8 cellular contexts compared by ENCODE assay signal in genomic region chr9:128818839-128819715, GRCh38. TPM values are rescaled to one million over a fixed set of nuclear protein-coding genes. Genes with fewer than 3 reads are reported as not detected.
DNase-seq lines count a peak whose midpoint lies in the region; ATAC-seq lines count a peak whose summit lies in the region.

No MANE protein-coding gene starts in this region.

- no peaks in the 10 kb centered on the region for H3K27me3 ChIP-seq in HUES64 (ENCODE audit: insufficient read depth, low read length)

- H3K4me1 ChIP-seq in HUES64 (ENCODE audit: insufficient read depth, low read length) = peaks cover 3% of the 10 kb centered on the region; the same call in 1 of the 2 replicates

- H3K27me3 Mint-ChIP-seq in central memory CD8-positive, alpha-beta T cell = no peaks in the 10 kb centered on the region

- WGBS in HUES64 = 8% methylated on average over 88 of the region's 90 CpGs

- H3K36me3 ChIP-seq in HUES64 (ENCODE audit: insufficient read depth, low read length) = peaks cover 33% of the 10 kb centered on the region

- no peaks in the 10 kb centered on the region for H3K9me3 Mint-ChIP-seq in central memory CD8-positive, alpha-beta T cell

- DNase-seq in DMS79 (lab: John Stamatoyannopoulos, UW) = peak; percentile 21
- DNase-seq in T-helper 9 cell = peak; percentile 27
- peak in 1 of 2 donors; percentile 27 for DNase-seq in central memory CD8-positive, alpha-beta T cell (ENCODE audit: low spot score in 2 of 2)
- peak; percentile 71 for DNase-seq in left kidney (ENCODE audit: low read depth, low spot score)
- peak; percentile 21 to 41 for DNase-seq in stimulated activated CD4-positive, alpha-beta T cell treated with anti-CD3 and anti-CD28 coated beads, Interleukin-1b, Interleukin-23, amount 100 ng/mL, for 4 hours (ENCODE audit: low read depth in 2 of 2)
- no peak for DNase-seq in foreskin melanocyte

- H3K4me3 Mint-ChIP-seq in central memory CD8-positive, alpha-beta T cell = peak overlapping the region; percentile 81

- peaks cover 18% of the 10 kb centered on the region for H3K36me3 Mint-ChIP-seq in central memory CD8-positive, alpha-beta T cell (ENCODE audit: insufficient read depth)

- no peak overlapping the region for H3K27ac ChIP-seq in HUES64 (ENCODE audit: low read depth, low read length)

- H3K27ac Mint-ChIP-seq in central memory CD8-positive, alpha-beta T cell (ENCODE audit: low read depth) = no peak overlapping the region

- peak overlapping the region; percentile 67 for H3K9ac ChIP-seq in HUES64 (ENCODE audit: low read depth, low read length)

- ATAC-seq in GM21390 (IDR thresholded peaks at IDR 0.05; ENCODE audit: unreplicated experiment) = peak; percentile 36
- peak; percentile 44 for ATAC-seq in central memory CD8-positive, alpha-beta T cell (replicated peaks; ENCODE audit: extremely low read depth, poor library complexity, severe bottlenecking)

- H3K9me3 ChIP-seq in HUES64 (ENCODE audit: insufficient read depth, low read depth, low read length) = no peaks in the 10 kb centered on the region

- H3K4me3 ChIP-seq in HUES64 (ENCODE audit: low read length) = peak overlapping the region; percentile 63

- peaks cover 24% of the 10 kb centered on the region for H3K4me1 Mint-ChIP-seq in central memory CD8-positive, alpha-beta T cell

RNA-seq across cellular contexts. Expression of gene ENDOG, which starts 0.8 kb away (rescaled TPM):
- 13.0 TPM for polyA plus RNA-seq in HUES64 (2013, experiment 1 of 2)
- polyA plus RNA-seq in HUES64 (2013, experiment 2 of 2) = 11.9 TPM

RNA-seq across cellular contexts. Expression of gene SPOUT1, which starts 10.5 kb away (rescaled TPM):
- polyA plus RNA-seq in HUES64 (2013, experiment 1 of 2) = 34.4 TPM
- 32.4 TPM for polyA plus RNA-seq in HUES64 (2013, experiment 2 of 2)

RNA-seq across cellular contexts. Expression of gene TBC1D13, which starts 32.0 kb away (rescaled TPM):
- polyA plus RNA-seq in HUES64 (2013, experiment 1 of 2) = 20.2 TPM
- polyA plus RNA-seq in HUES64 (2013, experiment 2 of 2) = 21.3 TPM

RNA-seq across cellular contexts. Expression of gene ZER1, which starts 47.4 kb away (rescaled TPM):
- 11.3 TPM for polyA plus RNA-seq in HUES64 (2013, experiment 1 of 2)
- 13.4 TPM for polyA plus RNA-seq in HUES64 (2013, experiment 2 of 2)
